In the genomic region with DNA sequence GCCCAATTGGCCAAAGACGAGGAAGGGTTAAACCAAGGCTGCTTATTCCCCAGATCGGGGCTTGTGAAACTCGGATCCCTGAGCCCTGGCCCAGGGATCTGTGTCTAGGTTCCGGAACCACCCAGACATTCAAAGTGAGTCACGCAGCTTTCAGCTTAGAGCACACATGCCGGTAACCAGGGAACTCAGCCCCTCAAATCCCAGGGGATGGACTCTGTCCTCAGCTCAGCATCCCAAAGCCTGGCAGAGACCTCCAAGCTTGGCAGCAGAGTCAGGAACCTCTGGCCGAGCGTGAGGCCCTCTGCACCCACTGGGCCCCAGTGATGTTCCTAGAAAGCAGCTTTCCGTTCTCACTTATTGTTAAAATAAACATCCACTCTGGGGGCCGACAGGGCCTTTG, we compare ENCODE assay signal across 14 cellular contexts. TPM values are rescaled to one million over a fixed set of nuclear protein-coding genes. Genes with fewer than 3 reads are reported as not detected.
DNase-seq lines count a peak whose midpoint lies in the region; TF ChIP-seq lines count a peak whose summit lies in the region.
"Had no signal": no experiment of that assay in that cellular context is flagged by ENCODE, and none has a peak within 500 bp of the region (broad histone marks: within the 10 kb centered on the region; RNA-seq: fewer than 3 reads in every experiment).

No MANE protein-coding gene starts in this region.

- 72 to 82% (median 75%) methylated on average over 10 of the region's 10 CpGs for WGBS in stomach, 5 donors

- DNase-seq in Daoy (ENCODE audit: low read depth), result peak; percentile 70
- DNase-seq in ascending aorta (ENCODE audit: low spot score in 2 of 2), result peak; percentile 18 to 85
- peak; percentile 52 for DNase-seq in iris pigment epithelial cell (ENCODE audit: low read depth)
- no peak for DNase-seq in stomach
- DNase-seq in HuH-7 (ENCODE audit: low spot score), result no peak
- DNase-seq in stimulated activated CD4-positive, alpha-beta T cell treated with anti-CD3 and anti-CD28 coated beads, Interleukin-12 subunit alpha, Interleukin-12 subunit beta, amount 100 ng/mL, for 4 hours, result no peak
- no peak for DNase-seq in putamen (ENCODE audit: low spot score)
- no peak for DNase-seq in GM10248 (ENCODE audit: extremely low spot score)
- DNase-seq: activated effector memory CD4-positive, alpha-beta T cell treated with anti-CD3 and anti-CD28 coated beads, Interleukin-2, amount 50 U/mL, for 16 hours; NCI-H187 treated with DMSO at 0.1 percent for 48 hours; NCI-H446 treated with DMSO at 0.1 percent for 48 hours; occipital lobe; stimulated activated naive CD8-positive, alpha-beta T cell treated with anti-CD3 and anti-CD28 coated beads, Interleukin-15, Interleukin-2, amounts not matched to agents 100 U/mL and 50 U/mL, for 24 hours had no signal

- POLR2A ChIA-PET in GM10248 (lab: Yijun Ruan, JAX), result no interaction called here

- peaks cover 8 to 28% of the 10 kb centered on the region in 2 donors for H3K36me3 ChIP-seq in ascending aorta
- H3K36me3 ChIP-seq in stomach, result peaks cover 8 to 45% (median 36%) of the 10 kb centered on the region in 4 donors

- H3K27ac ChIP-seq in ascending aorta (peak overlapping the region; percentile 13 to 57), stomach (peak overlapping the region in 4 of 5 donors; percentile 44 to 62 (median 56))

- TF ChIP-seq CTCF in ascending aorta (IDR thresholded peaks at IDR 0.05) (no peak), stomach (IDR thresholded peaks at IDR 0.05) (no peak), GM10248 (IDR thresholded peaks at IDR 0.05; ENCODE audit: control extremely low read depth, extremely low read depth, low read depth, missing control alignments) (no peak)

- CTCF ChIA-PET in GM10248 (lab: Yijun Ruan, JAX), result interaction anchor here (2.1 to 2.3 kb wide), 2 partner anchors 10 to 14 kb away, joined by 8 to 18 read pairs; no protein-coding TSS in a partner anchor

- H3K4me1 ChIP-seq in ascending aorta (peaks cover 3 to 21% of the 10 kb centered on the region in 2 donors), stomach (peaks cover 9 to 31% (median 29%) of the 10 kb centered on the region in 4 donors)

- no peak for TF ChIP-seq POLR2A in stomach (IDR thresholded peaks at IDR 0.05)

- H3K4me3 ChIP-seq in ascending aorta (no peak overlapping the region), stomach (no peak overlapping the region)
- H3K4me3 ChIP-seq: mucosa of descending colon had no signal

- H3K9me3 ChIP-seq in ascending aorta (no peaks in the 10 kb centered on the region), stomach (no peaks in the 10 kb centered on the region)

- H3K27me3 ChIP-seq in ascending aorta (no peaks in the 10 kb centered on the region), stomach (no peaks in the 10 kb centered on the region)

- intact Hi-C loops in ascending aorta (cut with DNase I) (no loop called here), stomach (cut with DNase I; ENCODE audit: low total_unique reads) (no loop called here)

- TF ChIP-seq EP300 in stomach (IDR thresholded peaks at IDR 0.05), result no peak

RNA-seq across cellular contexts. Expression of a gene that starts 5.1 kb away (rescaled TPM):
- under 0.01 TPM in 1 of 2 replicates, not detected in the other for total RNA-seq in Daoy (2014; rRNA removed; shearing (Covaris generic))
- 13.5 TPM for total RNA-seq in ascending aorta
- total RNA-seq in stomach, result 10 to 100 TPM in 4 of 5 donors, 1 to 10 TPM in 1; 3.5 to 51.3 (median 21.4) TPM
- polyA plus RNA-seq in stomach, result 10 to 100 TPM in 2 of 3 donors, 1 to 10 TPM in 1; 9.2 to 15.6 (median 14.1) TPM

RNA-seq across cellular contexts. Expression of a gene that starts 6.6 kb away (rescaled TPM):
- 101 and 119 TPM in 2 replicates for total RNA-seq in Daoy (2014; rRNA removed; shearing (Covaris generic))
- total RNA-seq in ascending aorta (121 TPM), stomach (100 to 1,000 TPM in 1 of 5 donors, 10 to 100 TPM in 4; 23.3 to 282 (median 88.1) TPM)
- polyA plus RNA-seq in stomach, result 100 to 1,000 TPM; 115 to 183 (median 181) TPM

RNA-seq across cellular contexts. Expression of a gene that starts 33.6 kb away (rescaled TPM):
- total RNA-seq in Daoy (2014; rRNA removed; shearing (Covaris generic)), result 56.5 and 61.9 TPM in 2 replicates
- total RNA-seq in ascending aorta, result 57.2 TPM
- total RNA-seq in stomach, result 100 to 1,000 TPM in 1 of 5 donors, 10 to 100 TPM in 4; 14.3 to 134 (median 25.5) TPM
- polyA plus RNA-seq in stomach, result 10 to 100 TPM; 14.9 to 39.6 (median 20.0) TPM

RNA-seq across cellular contexts. Expression of a gene that starts 45.2 kb away (rescaled TPM):
- total RNA-seq in Daoy (2014; rRNA removed; shearing (Covaris generic)), result 55.7 and 64.5 TPM in 2 replicates
- total RNA-seq in ascending aorta (4.3 TPM), stomach (10 to 100 TPM in 4 of 5 donors, 1 to 10 TPM in 1; 9.4 to 40.6 (median 31.9) TPM)
- 10 to 100 TPM; 17.0 to 30.0 (median 21.1) TPM for polyA plus RNA-seq in stomach

Comparison
In these comparisons a context has a peak if more than half of its experiments do, and no peak if none do; other contexts are left out.
1. DNase-seq: peak in Daoy (single experiment), ascending aorta (2 of 2) and iris pigment epithelial cell (single experiment); none in stomach (single experiment), HuH-7 (single experiment), stimulated activated CD4-positive, alpha-beta T cell treated with anti-CD3 and anti-CD28 coated beads, Interleukin-12 subunit alpha, Interleukin-12 subunit beta, amount 100 ng/mL, for 4 hours (single experiment), putamen (single experiment) and GM10248 (single experiment).